Comparison of ENCODE assay signal across 8 cellular contexts in the genomic region with DNA sequence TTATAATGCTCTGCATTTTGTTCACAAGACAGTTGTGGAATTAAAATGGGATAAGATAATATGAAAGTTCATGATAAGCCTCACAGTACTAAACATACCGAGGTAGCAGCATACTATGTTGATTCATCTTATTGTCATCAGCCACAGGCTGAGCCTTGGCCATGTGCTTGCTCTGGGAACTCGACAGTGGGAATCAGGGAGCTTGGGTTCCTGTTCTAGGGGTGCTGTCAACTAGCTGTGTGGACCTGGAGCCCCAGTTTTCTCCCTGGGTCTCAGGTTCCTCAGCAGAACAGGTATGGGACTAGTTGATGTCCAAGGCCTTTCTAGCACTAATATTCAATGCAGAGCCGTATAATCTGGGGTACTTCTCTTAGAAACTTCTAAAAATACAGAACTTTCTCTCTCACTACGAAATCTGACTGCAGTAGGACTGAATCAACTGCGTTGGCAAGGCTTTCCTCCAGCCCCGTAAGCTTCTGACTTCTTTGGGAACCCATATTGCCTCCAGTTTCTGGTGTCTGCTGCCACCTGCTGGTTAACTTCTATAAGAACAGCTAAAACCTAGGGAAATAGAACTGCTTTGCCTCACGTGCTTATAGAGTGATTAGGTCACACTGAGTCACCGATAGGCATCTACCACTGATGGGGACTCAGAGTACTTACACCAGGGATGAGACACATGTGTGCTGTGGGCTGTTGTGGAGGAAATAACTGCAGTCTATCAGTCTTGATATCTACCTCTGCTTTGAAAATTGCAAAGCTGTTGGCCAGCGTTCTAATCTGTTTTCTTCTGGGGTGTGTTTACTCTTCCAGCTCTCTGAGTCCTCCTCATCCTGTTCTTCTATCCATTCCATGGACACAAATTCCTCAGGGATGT.
DNase-seq lines count a peak whose midpoint lies in the region; ATAC-seq and TF ChIP-seq lines count a peak whose summit lies in the region.

No MANE protein-coding gene starts in this region.

- no peaks in the 10 kb centered on the region for H3K27me3 ChIP-seq in left lung

- ATAC-seq in GM18502 (IDR thresholded peaks at IDR 0.05; ENCODE audit: poor library complexity, unreplicated experiment): peak; percentile 46
- ATAC-seq in HG03354 (IDR thresholded peaks at IDR 0.05; ENCODE audit: poor library complexity, severe bottlenecking, unreplicated experiment): peak; percentile 45
- peak; percentile 92 for ATAC-seq in left lung

- DNase-seq in NCI-H524 (lab: John Stamatoyannopoulos, UW) (peak; percentile 37 to 82), choroid plexus epithelial cell (ENCODE audit: low read depth) (peak; percentile 98), left lung (peak in 1 of 2 donors; percentile 73)
- peak; percentile 75 to 79 for DNase-seq in activated CD4-positive, alpha-beta T cell treated with anti-CD3 and anti-CD28 coated beads for 4 hours
- DNase-seq in stimulated activated CD4-positive, alpha-beta T cell treated with anti-CD3 and anti-CD28 coated beads, Interleukin-2, amount 100 ng/mL, for 48 hours: peak; percentile 70 to 71

- H3K4me1 ChIP-seq in left lung: peaks cover 9 to 47% of the 10 kb centered on the region in 2 donors

- H3K9me3 ChIP-seq in left lung: no peaks in the 10 kb centered on the region

- TF ChIP-seq CTCF in 22Rv1 (IDR thresholded peaks at IDR 0.05) (peak; percentile 94), choroid plexus epithelial cell (conservative IDR thresholded peaks at IDR 0.05; ENCODE audit: low read depth, low read length) (peak; percentile 87), left lung (IDR thresholded peaks at IDR 0.05) (peak; percentile 79 to 85)

- intact Hi-C loops in left lung (cut with DNase I): loop anchor here in 1 of 2 donors (5.0 kb wide), 1 partner anchor 264 kb away; a partner anchor contains a TSS

- no peak overlapping the region for H3K4me3 ChIP-seq in choroid plexus epithelial cell (ENCODE audit: low read depth, low read length)
- no peak overlapping the region for H3K4me3 ChIP-seq in left lung

- peaks cover 0 to 70% of the 10 kb centered on the region in 2 donors for H3K36me3 ChIP-seq in left lung

- no peak overlapping the region for H3K27ac ChIP-seq in 22Rv1
- peak overlapping the region; percentile 22 to 66 for H3K27ac ChIP-seq in left lung
